Comparison of ENCODE assay signal across 9 cellular contexts in genomic region chr4:174365018-174365587, GRCh38.
DNase-seq lines count a peak whose midpoint lies in the region; ATAC-seq and TF ChIP-seq lines count a peak whose summit lies in the region.
"Had no signal": no experiment of that assay in that cellular context is flagged by ENCODE, and none has a peak within 500 bp of the region (broad histone marks: within the 10 kb centered on the region; RNA-seq: fewer than 3 reads in every experiment).

No MANE protein-coding gene starts in this region.

- in situ Hi-C loops in GM13977 (cut with MboI; ENCODE audit: low pct_unique_long_range_greater_than_20kb, low sequenced_read_pairs, unreplicated experiment), result loop anchor here (25.0 kb wide), 2 partner anchors 272 to 347 kb away; no protein-coding TSS in a partner anchor

- H3K9me3 ChIP-seq in OCI-LY3 (ENCODE audit: insufficient read depth, low read length) (no peaks in the 10 kb centered on the region), fibroblast of lung (ENCODE audit: control insufficient read depth, insufficient read depth, low read depth, low read length) (no peaks in the 10 kb centered on the region)

- no peaks in the 10 kb centered on the region for H3K79me2 ChIP-seq in OCI-LY3 (ENCODE audit: low read length)
- no peaks in the 10 kb centered on the region for H3K79me2 ChIP-seq in fibroblast of lung (ENCODE audit: control insufficient read depth, insufficient read depth, low read length)

- no peak overlapping the region for H3K4me2 ChIP-seq in OCI-LY3 (ENCODE audit: low read length)
- H3K4me2 ChIP-seq in fibroblast of lung (ENCODE audit: extremely low read depth, insufficient read depth, low read length), result no peak overlapping the region

- no peaks in the 10 kb centered on the region for H4K20me1 ChIP-seq in OCI-LY3 (ENCODE audit: insufficient read depth, low read length)
- H4K20me1 ChIP-seq in fibroblast of lung (ENCODE audit: control insufficient read depth, extremely low read depth, insufficient read depth, low read length), result no peaks in the 10 kb centered on the region

- no peak overlapping the region for H3K27ac ChIP-seq in C4-2B
- no peak overlapping the region for H3K27ac ChIP-seq in OCI-LY3 (ENCODE audit: low read length)
- H3K27ac ChIP-seq in fibroblast of lung (ENCODE audit: insufficient read depth, low read length), result no peak overlapping the region
- H3K27ac ChIP-seq: SK-N-MC had no signal

- ATAC-seq in HG02870 (IDR thresholded peaks at IDR 0.05; ENCODE audit: unreplicated experiment) (no peak), HG03432 (IDR thresholded peaks at IDR 0.05; ENCODE audit: unreplicated experiment) (no peak), HG03196 (IDR thresholded peaks at IDR 0.05; ENCODE audit: unreplicated experiment) (no peak)

- no peak for DNase-seq in GM13977 (ENCODE audit: low spot score)
- peak; percentile 20 to 61 for DNase-seq in fibroblast of lung (ENCODE audit: low read depth in 2 of 2)
- no peak for DNase-seq in retinal pigment epithelial cell (ENCODE audit: low read depth)

- H2AFZ ChIP-seq in OCI-LY3 (ENCODE audit: low read depth, low read length), result no peak overlapping the region
- H2AFZ ChIP-seq in fibroblast of lung (ENCODE audit: low read length), result no peak overlapping the region

- H3K9ac ChIP-seq in OCI-LY3 (ENCODE audit: low read length) (no peak overlapping the region), fibroblast of lung (ENCODE audit: insufficient read depth, low read length) (no peak overlapping the region)

- H3K4me1 ChIP-seq in OCI-LY3 (ENCODE audit: low read length) (no peaks in the 10 kb centered on the region), fibroblast of lung (ENCODE audit: control insufficient read depth, extremely low read depth, insufficient read depth, low read length) (no peaks in the 10 kb centered on the region)

- peak; percentile 54 for TF ChIP-seq CTCF in C4-2B (conservative IDR thresholded peaks at IDR 0.05)
- peak; percentile 44 for TF ChIP-seq CTCF in GM13977 (IDR thresholded peaks at IDR 0.05; ENCODE audit: extremely low read depth, insufficient read depth, missing control alignments)
- peak; percentile 66 for TF ChIP-seq CTCF in OCI-LY3 (IDR thresholded peaks at IDR 0.05; ENCODE audit: low read depth, low read length)
- peak; percentile 25 to 40 for TF ChIP-seq CTCF in fibroblast of lung (conservative IDR thresholded peaks at IDR 0.05 in 1 of 2, IDR thresholded peaks at IDR 0.05 in 1 of 2; ENCODE audit: low read depth in 1 of 2, low read length in 2 of 2)
- peak; percentile 30 for TF ChIP-seq CTCF in retinal pigment epithelial cell (conservative IDR thresholded peaks at IDR 0.05; ENCODE audit: low read depth, low read length)

- H3K36me3 ChIP-seq in OCI-LY3 (replicated peaks; ENCODE audit: low read depth, low read length) (no peaks in the 10 kb centered on the region), fibroblast of lung (ENCODE audit: control insufficient read depth, insufficient read depth, low read length) (no peaks in the 10 kb centered on the region)

- H3K27me3 ChIP-seq in OCI-LY3 (ENCODE audit: low read depth, low read length), result no peaks in the 10 kb centered on the region
- no peaks in the 10 kb centered on the region for H3K27me3 ChIP-seq in fibroblast of lung (ENCODE audit: control insufficient read depth, insufficient read depth, low read length)

- H3K4me3 ChIP-seq in OCI-LY3 (ENCODE audit: low read length) (no peak overlapping the region), fibroblast of lung (replicated peaks in 1 of 4; ENCODE audit: control extremely low read depth in 1 of 4, insufficient read depth in 1 of 4, low read depth in 3 of 4, low read length in 4 of 4) (no peak overlapping the region), retinal pigment epithelial cell (ENCODE audit: low read length) (no peak overlapping the region)
- H3K4me3 ChIP-seq: SK-N-MC had no signal

Comparison
In these comparisons a context has a peak if more than half of its experiments do, and no peak if none do; other contexts are left out.
1. DNase-seq: peak in fibroblast of lung (2 of 2); none in GM13977 (single experiment) and retinal pigment epithelial cell (single experiment).
2. Peak in every context shown above with its lines, with median percentiles within 50 percentile points of each other: CTCF ChIP-seq.